23 cellular contexts compared by ENCODE assay signal in genomic region chr6:80333342-80333741, GRCh38.
A peak's percentile ranks its signal among the peaks of the same experiment; 100 is the strongest.
DNase-seq lines count a peak whose midpoint lies in the region; ATAC-seq and TF ChIP-seq lines count a peak whose summit lies in the region.
"Had no signal": no experiment of that assay in that cellular context is flagged by ENCODE, and none has a peak within 500 bp of the region (broad histone marks: within the 10 kb centered on the region; RNA-seq: fewer than 3 reads in every experiment).

No MANE protein-coding gene starts in this region.

- H3K9me3 Mint-ChIP-seq in GM23338 (no peaks in the 10 kb centered on the region), WTC11 (no peaks in the 10 kb centered on the region)
- no peaks in the 10 kb centered on the region for H3K9me3 Mint-ChIP-seq in stimulated activated effector memory CD8-positive, alpha-beta T cell treated with anti-CD3 and anti-CD28 coated beads, Interleukin-12 subunit alpha, Interleukin-12 subunit beta, amount 100 ng/mL, for 72 hours
- H3K9me3 Mint-ChIP-seq: memory B cell; nephron; T-helper 1 cell treated with Interleukin-12 subunit alpha and Interleukin-12 subunit beta and Interleukin-4 antibody, amounts not matched to agents 30 μg/mL and 1 μg/mL, for 36 hours had no signal

- peaks cover 2% of the 10 kb centered on the region for H3K27me3 Mint-ChIP-seq in GM23338 (ENCODE audit: insufficient read depth, low read depth, poor library complexity)
- no peaks in the 10 kb centered on the region for H3K27me3 Mint-ChIP-seq in WTC11 (ENCODE audit: low read depth)
- H3K27me3 Mint-ChIP-seq: memory B cell had no signal

- H3K79me2 ChIP-seq in GM23338 (replicated peaks; ENCODE audit: insufficient read depth): no peaks in the 10 kb centered on the region

- DNase-seq in COLO668 (lab: John Stamatoyannopoulos, UW; ENCODE audit: unreplicated experiment): peak; percentile 1
- DNase-seq in GM23338 (ENCODE audit: low spot score): no peak
- peak; percentile 60 for DNase-seq in NCI-H2081 treated with DMSO at 0.1 percent for 48 hours (lab: John Stamatoyannopoulos, UW)
- peak; percentile 73 for DNase-seq in NCI-H774 (lab: John Stamatoyannopoulos, UW)
- DNase-seq in HPDE6-E6E7 (ENCODE audit: extremely low spot score): no peak
- no peak for DNase-seq in WTC11 (ENCODE audit: low spot score)
- no peak for DNase-seq in stimulated activated effector memory CD8-positive, alpha-beta T cell treated with anti-CD3 and anti-CD28 coated beads, Interleukin-12 subunit alpha, Interleukin-12 subunit beta, amount 100 ng/mL, for 72 hours (ENCODE audit: low spot score in 2 of 2)
- DNase-seq: activated CD4-positive, alpha-beta T cell treated with anti-CD3 and anti-CD28 coated beads, Interleukin-2, amount 50 U/mL, for 4 hours; activated CD4-positive, CD25-positive, alpha-beta regulatory T cell; activated CD8-positive, alpha-beta memory T cell treated with anti-CD3 and anti-CD28 coated beads, Interleukin-2, amount 50 U/mL, for 4 hours; activated naive CD4-positive, alpha-beta T cell treated with Interleukin-2 at 50 U/mL for 16 hours; C1 segment of cervical spinal cord; Caco-2; cortex of kidney; effector memory CD4-positive, alpha-beta T cell; IMR-90; SK-N-SH; stimulated activated CD4-positive, alpha-beta T cell treated with anti-CD3 and anti-CD28 coated beads, Interleukin-4, amount 100 ng/mL, for 24 hours; transverse colon had no signal

- POLR2A ChIA-PET in WTC11 (lab: Charles Lee): no interaction called here

- H3K4me3 ChIP-seq in GM23338: no peak overlapping the region
- H3K4me3 ChIP-seq: transverse colon had no signal

- H3K4me1 Mint-ChIP-seq in GM23338 (peaks cover 76% of the 10 kb centered on the region), WTC11 (peaks cover 86% of the 10 kb centered on the region)
- no peaks in the 10 kb centered on the region for H3K4me1 Mint-ChIP-seq in stimulated activated effector memory CD8-positive, alpha-beta T cell treated with anti-CD3 and anti-CD28 coated beads, Interleukin-12 subunit alpha, Interleukin-12 subunit beta, amount 100 ng/mL, for 72 hours

- no peaks in the 10 kb centered on the region for H3K27me3 ChIP-seq in GM23338 (ENCODE audit: insufficient read depth)
- H3K27me3 ChIP-seq: transverse colon had no signal

- no peaks in the 10 kb centered on the region for H4K20me1 ChIP-seq in GM23338 (replicated peaks; ENCODE audit: insufficient read depth)

- no peak overlapping the region for H3K27ac ChIP-seq in GM23338 (ENCODE audit: low read depth)
- H3K27ac ChIP-seq: epithelial cell of prostate, transverse colon had no signal

- ATAC-seq in GM23338: no peak
- ATAC-seq in WTC11: no peak
- no peak for ATAC-seq in stimulated activated effector memory CD8-positive, alpha-beta T cell treated with anti-CD3 and anti-CD28 coated beads, Interleukin-12 subunit alpha, Interleukin-12 subunit beta, amount 100 ng/mL, for 72 hours

- peaks cover 92% of the 10 kb centered on the region for H3K4me1 ChIP-seq in GM23338 (ENCODE audit: insufficient read depth)

- CTCF ChIA-PET in WTC11 (lab: Charles Lee): no interaction called here

- H3K4me3 Mint-ChIP-seq in GM23338: no peak overlapping the region
- no peak overlapping the region for H3K4me3 Mint-ChIP-seq in WTC11
- H3K4me3 Mint-ChIP-seq in stimulated activated effector memory CD8-positive, alpha-beta T cell treated with anti-CD3 and anti-CD28 coated beads, Interleukin-12 subunit alpha, Interleukin-12 subunit beta, amount 100 ng/mL, for 72 hours: no peak overlapping the region
- H3K4me3 Mint-ChIP-seq: memory B cell; T-helper 1 cell treated with Interleukin-12 subunit alpha and Interleukin-12 subunit beta and Interleukin-4 antibody, amounts not matched to agents 30 μg/mL and 1 μg/mL, for 36 hours had no signal

- H3K36me3 Mint-ChIP-seq in GM23338 (ENCODE audit: low read depth) (no peaks in the 10 kb centered on the region), WTC11 (no peaks in the 10 kb centered on the region)
- H3K36me3 Mint-ChIP-seq in stimulated activated effector memory CD8-positive, alpha-beta T cell treated with anti-CD3 and anti-CD28 coated beads, Interleukin-12 subunit alpha, Interleukin-12 subunit beta, amount 100 ng/mL, for 72 hours: no peaks in the 10 kb centered on the region
- H3K36me3 Mint-ChIP-seq: memory B cell had no signal

- H3K36me3 ChIP-seq in GM23338 (ENCODE audit: insufficient read depth): no peaks in the 10 kb centered on the region
- H3K36me3 ChIP-seq: transverse colon had no signal

- H3K27ac Mint-ChIP-seq in GM23338: peak overlapping the region; percentile 75
- no peak overlapping the region for H3K27ac Mint-ChIP-seq in WTC11
- no peak overlapping the region for H3K27ac Mint-ChIP-seq in stimulated activated effector memory CD8-positive, alpha-beta T cell treated with anti-CD3 and anti-CD28 coated beads, Interleukin-12 subunit alpha, Interleukin-12 subunit beta, amount 100 ng/mL, for 72 hours
- H3K27ac Mint-ChIP-seq: memory B cell; T-helper 1 cell treated with Interleukin-12 subunit alpha and Interleukin-12 subunit beta and Interleukin-4 antibody, amounts not matched to agents 30 μg/mL and 1 μg/mL, for 36 hours had no signal

- no peak overlapping the region for H2AFZ ChIP-seq in GM23338

- no peaks in the 10 kb centered on the region for H3K9me2 ChIP-seq in GM23338 (ENCODE audit: insufficient read depth)
- H3K9me2 ChIP-seq: SK-N-SH had no signal

- TF ChIP-seq CTCF in GM23338 (conservative IDR thresholded peaks at IDR 0.05; ENCODE audit: low read depth in 2 of 2) (no peak), WTC11 (IDR thresholded peaks at IDR 0.05) (no peak)

- peak overlapping the region; percentile 77; the same call in 1 of the 2 replicates for H3K4me2 ChIP-seq in GM23338
- H3K4me2 ChIP-seq: SK-N-SH had no signal

- H3F3A ChIP-seq in GM23338 (replicated peaks; ENCODE audit: low read depth): 0 out of 2 replicates have a peak, but pooled peaks cover 3% of the 10 kb centered on the region

TF ChIP-seq in GM23338, 12 proteins besides CTCF, POLR2A, EP300 and RAD21:
- no peak for TF ChIP-seq ZNF331 (CRISPR knock-in tag; IDR thresholded peaks at IDR 0.05; ENCODE audit: low read depth)
- TF ChIP-seq EZH2 (IDR thresholded peaks at IDR 0.05; ENCODE audit: low read depth, unreplicated experiment): no peak
- no peak for TF ChIP-seq ZNF114 (CRISPR knock-in tag; IDR thresholded peaks at IDR 0.05)

TF ChIP-seq in WTC11, 78 proteins besides CTCF, POLR2A, EP300 and RAD21 (continues in another document):
- TF ChIP-seq STAT6 (CRISPR knock-in tag; conservative IDR thresholded peaks at IDR 0.05; ENCODE audit: low read depth): no peak
- TF ChIP-seq TEAD1 (CRISPR knock-in tag; IDR thresholded peaks at IDR 0.05): no peak
- TF ChIP-seq ZNF671 (CRISPR knock-in tag; IDR thresholded peaks at IDR 0.05): no peak
- TF ChIP-seq IRF2 (CRISPR knock-in tag; IDR thresholded peaks at IDR 0.05; ENCODE audit: borderline replicate concordance, low read depth): no peak
- no peak for TF ChIP-seq ZNF138 (CRISPR knock-in tag; conservative IDR thresholded peaks at IDR 0.05)
- no peak for TF ChIP-seq ZMAT4 (CRISPR knock-in tag; IDR thresholded peaks at IDR 0.05)
- no peak for TF ChIP-seq E2F1 (CRISPR knock-in tag; IDR thresholded peaks at IDR 0.05)
- TF ChIP-seq ZNF512 (CRISPR knock-in tag; IDR thresholded peaks at IDR 0.05; ENCODE audit: borderline replicate concordance): no peak
- TF ChIP-seq ZNF263 (CRISPR knock-in tag; IDR thresholded peaks at IDR 0.05; ENCODE audit: low read depth): no peak
- no peak for TF ChIP-seq ZNF317 (CRISPR knock-in tag; IDR thresholded peaks at IDR 0.05; ENCODE audit: borderline replicate concordance, low read depth)

Comparison
In these comparisons a context has a peak if more than half of its experiments do, and no peak if none do; other contexts are left out.
1. DNase-seq: peak in COLO668 (single experiment), NCI-H2081 treated with DMSO at 0.1 percent for 48 hours (single experiment) and NCI-H774 (single experiment); none in GM23338 (single experiment), HPDE6-E6E7 (single experiment), WTC11 (single experiment) and stimulated activated effector memory CD8-positive, alpha-beta T cell treated with anti-CD3 and anti-CD28 coated beads, Interleukin-12 subunit alpha, Interleukin-12 subunit beta, amount 100 ng/mL, for 72 hours (0 of 2).